Comparison of ENCODE assay signal across 33 cellular contexts in the genomic region with DNA sequence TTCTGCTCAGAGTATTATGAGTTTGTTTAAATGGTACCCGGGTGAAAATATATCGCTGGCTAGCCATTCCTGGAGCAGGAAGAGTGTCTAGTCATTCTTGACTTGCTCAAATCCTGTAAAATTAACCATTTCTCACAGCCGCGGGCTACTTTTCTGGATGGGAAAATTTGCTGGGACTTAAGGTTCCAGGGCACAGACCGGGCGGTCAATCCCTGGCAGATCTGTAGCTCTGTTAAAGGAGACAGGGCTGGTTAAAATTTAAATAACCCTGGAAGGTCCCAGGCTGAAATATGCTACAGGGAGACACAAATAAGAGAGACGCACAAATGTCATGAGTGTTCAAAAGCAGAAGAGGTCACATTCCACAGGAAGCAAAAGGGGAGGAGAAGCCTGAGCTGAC.
"Had no signal": no experiment of that assay in that cellular context is flagged by ENCODE, and none has a peak within 500 bp of the region (broad histone marks: within the 10 kb centered on the region; RNA-seq: fewer than 3 reads in every experiment).

No MANE protein-coding gene starts in this region.

- DNase-seq: Karpas-422, Kasumi-1, MG63, MM.1S, MV-4-11, NCI-H1048, NCI-H1092, NCI-H1092 treated with DMSO at 0.1 percent for 48 hours, NCI-H1105, NCI-H1105 treated with DMSO at 0.1 percent for 48 hours, NCI-H1417, NCI-H1417 treated with DMSO at 0.1 percent for 48 hours, NCI-H1436, NCI-H1436 treated with DMSO at 0.1 percent for 48 hours, NCI-H146, NCI-H1694, NCI-H1694 treated with DMSO at 0.1 percent for 48 hours, NCI-H187, NCI-H187 treated with DMSO at 0.1 percent for 48 hours, NCI-H1930, NCI-H2029, NCI-H2029 treated with DMSO at 0.1 percent for 48 hours, NCI-H2081, NCI-H2081 treated with DMSO at 0.1 percent for 48 hours, NCI-H2107, NCI-H2171, NCI-H2171 treated with DMSO at 0.1 percent for 48 hours, NCI-H2227 treated with DMSO at 0.1 percent for 48 hours, NCI-H226, NCI-H345, NCI-H446, NCI-H446 treated with DMSO at 0.1 percent for 48 hours, NCI-H510A had no signal
